Comparison of ENCODE assay signal across 10 cellular contexts in genomic region chr20:23446505-23446904, GRCh38. TPM values are rescaled to one million over a fixed set of nuclear protein-coding genes. Genes with fewer than 3 reads are reported as not detected.
DNase-seq lines count a peak whose midpoint lies in the region; ATAC-seq and TF ChIP-seq lines count a peak whose summit lies in the region.
"Had no signal": no experiment of that assay in that cellular context is flagged by ENCODE, and none has a peak within 500 bp of the region (broad histone marks: within the 10 kb centered on the region; RNA-seq: fewer than 3 reads in every experiment).

No MANE protein-coding gene starts in this region.

- H3K4me1 ChIP-seq in neuronal stem cell (ENCODE audit: control insufficient read depth in 2 of 2, insufficient read depth in 1 of 2, low read depth in 1 of 2, low read length in 2 of 2): peaks cover 0 to 7% of the 10 kb centered on the region in 2 donors
- H3K4me1 ChIP-seq in CD8-positive, alpha-beta T cell (ENCODE audit: insufficient read depth, low read length): no peaks in the 10 kb centered on the region

- H3K27ac ChIP-seq in neuronal stem cell (replicated peaks; ENCODE audit: low read length): no peak overlapping the region
- H3K27ac ChIP-seq in CD8-positive, alpha-beta T cell (ENCODE audit: low read depth, low read length): no peak overlapping the region
- H3K27ac ChIP-seq: thoracic aorta had no signal

- H3K27ac Mint-ChIP-seq in CD8-positive, alpha-beta T cell: no peak overlapping the region

- no peaks in the 10 kb centered on the region for H3K27me3 Mint-ChIP-seq in CD8-positive, alpha-beta T cell (ENCODE audit: low read depth)
- H3K27me3 Mint-ChIP-seq: central memory CD8-positive, alpha-beta T cell had no signal

- no peaks in the 10 kb centered on the region for H3K36me3 Mint-ChIP-seq in CD8-positive, alpha-beta T cell

- H3K4me2 ChIP-seq in neuronal stem cell (ENCODE audit: insufficient read depth, low read length, poor library complexity, severe bottlenecking): no peak overlapping the region

- no peak overlapping the region for H3K23ac ChIP-seq in neuronal stem cell (ENCODE audit: low read depth, low read length, poor library complexity)

- H3K27me3 ChIP-seq in neuronal stem cell (ENCODE audit: control insufficient read depth in 3 of 3, insufficient read depth in 3 of 3, low read depth in 1 of 3, low read length in 3 of 3): peaks cover 0 to 50% (median 0%) of the 10 kb centered on the region in 3 experiments
- no peaks in the 10 kb centered on the region for H3K27me3 ChIP-seq in CD8-positive, alpha-beta T cell (ENCODE audit: insufficient read depth, low read length)

- DNase-seq in activated naive CD4-positive, alpha-beta T cell treated with Interleukin-2 at 50 U/mL for 16 hours: peak; percentile 31
- DNase-seq in activated naive CD4-positive, alpha-beta T cell (lab: John Stamatoyannopoulos, UW): no peak
- DNase-seq in HT-29 (ENCODE audit: low spot score) (peak; percentile 72), SK-N-DZ (ENCODE audit: low spot score) (peak; percentile 41), neuronal stem cell (ENCODE audit: low spot score) (peak; percentile 51)
- no peak for DNase-seq in CD8-positive, alpha-beta T cell

- no CpG with 5 or more reads among the region's 8 CpGs for WGBS in neuronal stem cell (ENCODE audit: extremely low coverage in 2 of 2, insufficient read length in 2 of 2, insufficient replicate concordance in 1 of 2), 2 donors

- H4K91ac ChIP-seq in neuronal stem cell (ENCODE audit: low read depth, low read length, poor library complexity): no peak overlapping the region

- H2AFZ ChIP-seq in neuronal stem cell (ENCODE audit: low read length): no peak overlapping the region

- intact Hi-C loops in CD8-positive, alpha-beta T cell (cut with DNase I, micrococcal nuclease): loop anchor here in 1 of 2 experiments (10.0 kb wide), 1 partner anchor 548 kb away; no protein-coding TSS in a partner anchor

- H2AK5ac ChIP-seq in neuronal stem cell (ENCODE audit: low read depth, low read length): no peak overlapping the region

- CTCF ChIA-PET in CD8-positive, alpha-beta T cell (lab: Charles Lee): interaction anchor here (1.2 to 9.8 kb wide), 5 partner anchors 12 to 161 kb away, joined by 3 to 185 read pairs (median 5); partner anchors contain the start of genes CST9 and NXT1

- TF ChIP-seq CTCF in CD8-positive, alpha-beta T cell (IDR thresholded peaks at IDR 0.05): no peak

- no peak overlapping the region for H3K4me3 ChIP-seq in neuronal stem cell (ENCODE audit: low read length in 2 of 2)
- H3K4me3 ChIP-seq in CD8-positive, alpha-beta T cell (ENCODE audit: low read depth, low read length): no peak overlapping the region
- H3K4me3 ChIP-seq: thoracic aorta had no signal

- no peaks in the 10 kb centered on the region for H3K36me3 ChIP-seq in neuronal stem cell (replicated peaks in 1 of 2; ENCODE audit: control insufficient read depth in 2 of 2, insufficient read depth in 2 of 2, low read length in 2 of 2)
- H3K36me3 ChIP-seq in CD8-positive, alpha-beta T cell (ENCODE audit: insufficient read depth, low read length): no peaks in the 10 kb centered on the region
- H3K36me3 ChIP-seq: thoracic aorta had no signal

- peaks cover 11% of the 10 kb centered on the region for H3K4me1 Mint-ChIP-seq in CD8-positive, alpha-beta T cell (ENCODE audit: low read depth)

- no peak overlapping the region for H3K4me3 Mint-ChIP-seq in CD8-positive, alpha-beta T cell
- H3K4me3 Mint-ChIP-seq: central memory CD8-positive, alpha-beta T cell had no signal

- POLR2A ChIA-PET in CD8-positive, alpha-beta T cell (lab: Charles Lee): interaction anchor here (0.7 kb wide), 1 partner anchor 97 kb away, joined by 3 read pairs; no protein-coding TSS in a partner anchor

- H2BK5ac ChIP-seq in neuronal stem cell (ENCODE audit: low read length): no peak overlapping the region

- H3K9me3 ChIP-seq in neuronal stem cell (replicated peaks in 1 of 2; ENCODE audit: control insufficient read depth in 2 of 2, insufficient read depth in 1 of 2, low read depth in 1 of 2, low read length in 2 of 2): peaks cover 0 to 2% of the 10 kb centered on the region in 2 donors
- H3K9me3 ChIP-seq in CD8-positive, alpha-beta T cell (ENCODE audit: low read length): no peaks in the 10 kb centered on the region
- H3K9me3 ChIP-seq: thoracic aorta had no signal

- no peak overlapping the region for H3K18ac ChIP-seq in neuronal stem cell (ENCODE audit: low read length)

- no peak overlapping the region for H2BK15ac ChIP-seq in neuronal stem cell (ENCODE audit: low read length)

- no peak overlapping the region for H3K4ac ChIP-seq in neuronal stem cell (ENCODE audit: low read length)

- H3K9ac ChIP-seq in neuronal stem cell (ENCODE audit: low read depth, low read length, poor library complexity): no peak overlapping the region

- ATAC-seq in esophagus mucosa: peak; percentile 21
- ATAC-seq in GM21717 (IDR thresholded peaks at IDR 0.05; ENCODE audit: unreplicated experiment): no peak
- no peak for ATAC-seq in CD8-positive, alpha-beta T cell

- no peak overlapping the region for H4K8ac ChIP-seq in neuronal stem cell (ENCODE audit: low read depth, low read length)

- H2BK12ac ChIP-seq in neuronal stem cell (ENCODE audit: low read length): no peak overlapping the region

- H3K79me1 ChIP-seq in neuronal stem cell (ENCODE audit: low read depth, low read length): no peaks in the 10 kb centered on the region

- H3K9me3 Mint-ChIP-seq in CD8-positive, alpha-beta T cell: no peaks in the 10 kb centered on the region
- H3K9me3 Mint-ChIP-seq: central memory CD8-positive, alpha-beta T cell had no signal

- no peak overlapping the region for H3K14ac ChIP-seq in neuronal stem cell (ENCODE audit: low read length)

- H2BK120ac ChIP-seq in neuronal stem cell (ENCODE audit: low read depth, low read length): no peak overlapping the region

RNA-seq across cellular contexts. Expression of gene CST11, which starts 6.2 kb away (rescaled TPM):
- total RNA-seq in HT-29 (2014; rRNA removed; shearing (Covaris generic)): not detected in 2 replicates
- polyA plus RNA-seq in SK-N-DZ (2014; cell fraction: cytosol; rRNA removed): not detected in 2 replicates
- not detected in 2 replicates for polyA plus RNA-seq in SK-N-DZ (2014; cell fraction: nucleus; rRNA removed)
- total RNA-seq in esophagus mucosa: not detected
- not detected for polyA plus RNA-seq in neuronal stem cell (2013, experiment 1 of 2)
- not detected for polyA plus RNA-seq in neuronal stem cell (2013, experiment 2 of 2)
- total RNA-seq in CD8-positive, alpha-beta T cell: not detected
- total RNA-seq: thoracic aorta had no signal

RNA-seq across cellular contexts. Expression of gene CSTL1, which starts 7.0 kb away (rescaled TPM):
- not detected in 2 replicates for total RNA-seq in HT-29 (2014; rRNA removed; shearing (Covaris generic))
- polyA plus RNA-seq in SK-N-DZ (2014; cell fraction: cytosol; rRNA removed): not detected in 2 replicates
- polyA plus RNA-seq in SK-N-DZ (2014; cell fraction: nucleus; rRNA removed): not detected in 2 replicates
- not detected for total RNA-seq in esophagus mucosa
- polyA plus RNA-seq in neuronal stem cell (2013, experiment 1 of 2): not detected
- not detected for polyA plus RNA-seq in neuronal stem cell (2013, experiment 2 of 2)
- not detected for total RNA-seq in CD8-positive, alpha-beta T cell
- total RNA-seq: thoracic aorta had no signal

RNA-seq across cellular contexts. Expression of gene NAPB, which starts 25.2 kb away (rescaled TPM):
- total RNA-seq in HT-29 (2014; rRNA removed; shearing (Covaris generic)): 5.7 and 6.4 TPM in 2 replicates
- 9.0 and 11.1 TPM in 2 replicates for polyA plus RNA-seq in SK-N-DZ (2014; cell fraction: cytosol; rRNA removed)
- polyA plus RNA-seq in SK-N-DZ (2014; cell fraction: nucleus; rRNA removed): 21.3 and 25.0 TPM in 2 replicates
- total RNA-seq in esophagus mucosa: 4.0 TPM
- 5.9 TPM for polyA plus RNA-seq in neuronal stem cell (2013, experiment 1 of 2)
- 6.0 TPM for polyA plus RNA-seq in neuronal stem cell (2013, experiment 2 of 2)
- total RNA-seq in CD8-positive, alpha-beta T cell: 10 to 100 TPM; 10.9 to 11.7 TPM

RNA-seq across cellular contexts. Expression of gene CST8, which starts 44.4 kb away (rescaled TPM):
- not detected in 2 replicates for total RNA-seq in HT-29 (2014; rRNA removed; shearing (Covaris generic))
- not detected in 2 replicates for polyA plus RNA-seq in SK-N-DZ (2014; cell fraction: cytosol; rRNA removed)
- polyA plus RNA-seq in SK-N-DZ (2014; cell fraction: nucleus; rRNA removed): not detected in 2 replicates
- not detected for total RNA-seq in esophagus mucosa
- polyA plus RNA-seq in neuronal stem cell (2013, experiment 1 of 2): not detected
- not detected for polyA plus RNA-seq in neuronal stem cell (2013, experiment 2 of 2)
- not detected for total RNA-seq in CD8-positive, alpha-beta T cell
- total RNA-seq: thoracic aorta had no signal

Comparison
In these comparisons a context has a peak if more than half of its experiments do, and no peak if none do; other contexts are left out.
1. DNase-seq: peak in activated naive CD4-positive, alpha-beta T cell treated with Interleukin-2 at 50 U/mL for 16 hours (single experiment), HT-29 (single experiment), SK-N-DZ (single experiment) and neuronal stem cell (single experiment); none in activated naive CD4-positive, alpha-beta T cell (0 of 4) and CD8-positive, alpha-beta T cell (0 of 7).